ENCODE assay signal across 16 cellular contexts in the genomic region with DNA sequence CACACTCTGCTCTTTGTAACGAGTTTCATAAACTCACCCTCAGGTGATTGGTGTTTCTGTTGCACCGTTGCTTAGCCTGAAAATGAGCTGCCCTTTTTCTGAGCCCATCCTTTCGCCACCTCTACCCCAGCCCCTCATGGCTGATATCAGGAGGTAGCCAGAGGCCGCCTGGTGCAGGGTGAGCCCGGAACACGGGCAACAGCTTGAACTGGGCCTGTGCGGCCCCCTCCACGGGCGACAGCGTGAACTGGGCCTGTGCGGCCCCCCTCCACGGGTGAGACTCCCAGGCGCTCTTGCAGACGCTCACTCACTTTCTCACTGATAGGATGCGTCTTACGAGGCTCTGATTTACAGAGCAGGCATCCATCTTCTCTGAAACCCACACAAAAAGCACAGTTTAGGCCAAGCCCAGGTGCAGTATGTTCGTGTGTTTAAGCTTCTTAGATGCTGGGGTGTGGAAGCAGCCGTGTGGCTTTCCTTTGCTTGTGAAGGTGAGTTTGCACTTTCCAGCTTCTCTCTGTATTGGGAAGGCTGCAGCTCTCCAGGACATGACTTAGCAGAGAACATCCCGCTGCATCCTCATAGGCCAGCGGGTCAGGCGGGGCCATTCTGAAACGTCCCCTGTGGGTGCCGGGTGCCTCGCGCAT.
A peak's percentile ranks its signal among the peaks of the same experiment; 100 is the strongest.
DNase-seq lines count a peak whose midpoint lies in the region; ATAC-seq and TF ChIP-seq lines count a peak whose summit lies in the region.
"Had no signal": no experiment of that assay in that cellular context is flagged by ENCODE, and none has a peak within 500 bp of the region (broad histone marks: within the 10 kb centered on the region; RNA-seq: fewer than 3 reads in every experiment).

No MANE protein-coding gene starts in this region.

- H3K36me3 Mint-ChIP-seq in CD14-positive monocyte, result peaks cover 8 to 27% of the 10 kb centered on the region in 2 donors
- H3K36me3 Mint-ChIP-seq in CD8-positive, alpha-beta T cell, result peaks cover 19% of the 10 kb centered on the region
- no peaks in the 10 kb centered on the region for H3K36me3 Mint-ChIP-seq in chondrocyte (ENCODE audit: low read depth)
- no peaks in the 10 kb centered on the region for H3K36me3 Mint-ChIP-seq in neural progenitor cell

- H3F3A ChIP-seq in neural progenitor cell (ENCODE audit: low read depth), result no peaks in the 10 kb centered on the region

- H3K4me1 Mint-ChIP-seq in CD14-positive monocyte (no peaks in the 10 kb centered on the region), chondrocyte (ENCODE audit: low read depth) (peaks cover 8% of the 10 kb centered on the region), neural progenitor cell (peaks cover 5% of the 10 kb centered on the region)
- H3K4me1 Mint-ChIP-seq in CD8-positive, alpha-beta T cell (ENCODE audit: low read depth), result peaks cover 18% of the 10 kb centered on the region
- H3K4me1 Mint-ChIP-seq: B cell had no signal

- peak; percentile 1 for DNase-seq in CD14-positive monocyte (ENCODE audit: low spot score)
- no peak for DNase-seq in CD8-positive, alpha-beta T cell
- peak; percentile 79 for DNase-seq in chondrocyte (ENCODE audit: low spot score)
- DNase-seq in neural progenitor cell (ENCODE audit: low spot score), result no peak
- DNase-seq in NCI-H82 treated with DMSO at 0.1 percent for 48 hours (lab: John Stamatoyannopoulos, UW; ENCODE audit: unreplicated experiment), result no peak
- DNase-seq in foreskin melanocyte, result no peak
- DNase-seq: activated CD4-positive, alpha-beta T cell treated with anti-CD3 and anti-CD28 coated beads, Interleukin-2, amount 50 U/mL, for 1 hour; activated T-cell treated with anti-CD3 and anti-CD28 coated beads, Interleukin-2, amount 50 U/mL, for 48 hours; hypothalamus; NCI-H1930; NCI-H510A; thyroid gland had no signal

- H3K27ac Mint-ChIP-seq in CD14-positive monocyte (no peak overlapping the region), chondrocyte (ENCODE audit: unreplicated experiment) (no peak overlapping the region), neural progenitor cell (peak overlapping the region; percentile 21)
- H3K27ac Mint-ChIP-seq in CD8-positive, alpha-beta T cell, result peak overlapping the region; percentile 69
- H3K27ac Mint-ChIP-seq: B cell had no signal

- H3K9me3 Mint-ChIP-seq in CD14-positive monocyte, result peaks cover 0 to 6% (median 3%) of the 10 kb centered on the region in 7 donors
- H3K9me3 Mint-ChIP-seq in CD8-positive, alpha-beta T cell, result no peaks in the 10 kb centered on the region
- H3K9me3 Mint-ChIP-seq in chondrocyte (ENCODE audit: low read depth), result no peaks in the 10 kb centered on the region
- no peaks in the 10 kb centered on the region for H3K9me3 Mint-ChIP-seq in neural progenitor cell

- H3K4me3 Mint-ChIP-seq in CD14-positive monocyte, result no peak overlapping the region
- peak overlapping the region; percentile 15 for H3K4me3 Mint-ChIP-seq in CD8-positive, alpha-beta T cell
- no peak overlapping the region for H3K4me3 Mint-ChIP-seq in chondrocyte (ENCODE audit: unreplicated experiment)
- no peak overlapping the region for H3K4me3 Mint-ChIP-seq in neural progenitor cell
- H3K4me3 Mint-ChIP-seq: B cell had no signal

- H3K27me3 ChIP-seq in CD8-positive, alpha-beta T cell (ENCODE audit: insufficient read depth, low read length), result no peaks in the 10 kb centered on the region
- no peaks in the 10 kb centered on the region for H3K27me3 ChIP-seq in neural progenitor cell
- H3K27me3 ChIP-seq: SJSA1, thyroid gland had no signal

- no peak overlapping the region for H2AFZ ChIP-seq in neural progenitor cell (replicated peaks)

- CTCF ChIA-PET in CD8-positive, alpha-beta T cell (lab: Charles Lee), result interaction anchor here (1.1 kb wide), 2 partner anchors 11 to 97 kb away, joined by 3 to 5 read pairs; no protein-coding TSS in a partner anchor

- no peaks in the 10 kb centered on the region for H3K79me2 ChIP-seq in neural progenitor cell (ENCODE audit: low read depth)

- H3K4me2 ChIP-seq in neural progenitor cell, result no peak overlapping the region

- H3K4me3 ChIP-seq in CD8-positive, alpha-beta T cell (ENCODE audit: low read depth, low read length), result no peak overlapping the region
- no peak overlapping the region for H3K4me3 ChIP-seq in neural progenitor cell
- H3K4me3 ChIP-seq: SJSA1, skin epidermis, thyroid gland had no signal

- H3K36me3 ChIP-seq in CD8-positive, alpha-beta T cell (ENCODE audit: insufficient read depth, low read length), result no peaks in the 10 kb centered on the region
- H3K36me3 ChIP-seq in neural progenitor cell, result no peaks in the 10 kb centered on the region
- H3K36me3 ChIP-seq: SJSA1, thyroid gland had no signal

- H3K27me3 Mint-ChIP-seq in CD14-positive monocyte (ENCODE audit: low read depth in 3 of 3) (peaks cover 0 to 1% (median 0%) of the 10 kb centered on the region in 3 donors), chondrocyte (ENCODE audit: low read depth) (peaks cover 2% of the 10 kb centered on the region), neural progenitor cell (ENCODE audit: insufficient read depth, low read depth) (peaks cover 5% of the 10 kb centered on the region)
- H3K27me3 Mint-ChIP-seq in CD8-positive, alpha-beta T cell (ENCODE audit: low read depth), result no peaks in the 10 kb centered on the region
- H3K27me3 Mint-ChIP-seq: B cell had no signal

- H3K9me3 ChIP-seq in CD8-positive, alpha-beta T cell (ENCODE audit: low read length), result no peaks in the 10 kb centered on the region
- no peaks in the 10 kb centered on the region for H3K9me3 ChIP-seq in neural progenitor cell (ENCODE audit: low read depth)
- H3K9me3 ChIP-seq: thyroid gland had no signal

- intact Hi-C loops in CD14-positive monocyte (cut with micrococcal nuclease), result no loop called here
- intact Hi-C loops in CD8-positive, alpha-beta T cell (cut with DNase I, micrococcal nuclease), result loop anchor here in 1 of 2 experiments (5.0 kb wide), 1 partner anchor 48 kb away; no protein-coding TSS in a partner anchor

- H3K27ac ChIP-seq in CD8-positive, alpha-beta T cell (ENCODE audit: low read depth, low read length), result no peak overlapping the region
- no peak overlapping the region for H3K27ac ChIP-seq in neural progenitor cell
- H3K27ac ChIP-seq: SJSA1, skin epidermis, thyroid gland had no signal

- H3K4me1 ChIP-seq in CD8-positive, alpha-beta T cell (ENCODE audit: insufficient read depth, low read length), result peaks cover 14% of the 10 kb centered on the region
- no peaks in the 10 kb centered on the region for H3K4me1 ChIP-seq in neural progenitor cell
- H3K4me1 ChIP-seq: thyroid gland had no signal

- TF ChIP-seq CTCF in CD14-positive monocyte (IDR thresholded peaks at IDR 0.05), result no peak
- no peak for TF ChIP-seq CTCF in CD8-positive, alpha-beta T cell (IDR thresholded peaks at IDR 0.05)
- TF ChIP-seq CTCF in chondrocyte (IDR thresholded peaks at IDR 0.05), result no peak
- no peak for TF ChIP-seq CTCF in neural progenitor cell (IDR thresholded peaks at IDR 0.05)

- no peaks in the 10 kb centered on the region for H4K20me1 ChIP-seq in neural progenitor cell (ENCODE audit: low read depth)

- POLR2A ChIA-PET in CD8-positive, alpha-beta T cell (lab: Charles Lee), result no interaction called here

- no peak for ATAC-seq in CD8-positive, alpha-beta T cell
- no peak for ATAC-seq in GM21390 (IDR thresholded peaks at IDR 0.05; ENCODE audit: unreplicated experiment)

- no peak overlapping the region for H3K9ac ChIP-seq in neural progenitor cell

Comparison
In these comparisons a context has a peak if more than half of its experiments do, and no peak if none do; other contexts are left out.
1. DNase-seq: peak in CD14-positive monocyte (single experiment) and chondrocyte (single experiment); none in CD8-positive, alpha-beta T cell (0 of 7), neural progenitor cell (single experiment), NCI-H82 treated with DMSO at 0.1 percent for 48 hours (single experiment) and foreskin melanocyte (single experiment).
2. H3K27ac Mint-ChIP-seq: peak in CD8-positive, alpha-beta T cell (single experiment) and neural progenitor cell (single experiment); none in CD14-positive monocyte (0 of 7) and chondrocyte (single experiment).